1 cellular context compared by ENCODE assay signal in the genomic region with DNA sequence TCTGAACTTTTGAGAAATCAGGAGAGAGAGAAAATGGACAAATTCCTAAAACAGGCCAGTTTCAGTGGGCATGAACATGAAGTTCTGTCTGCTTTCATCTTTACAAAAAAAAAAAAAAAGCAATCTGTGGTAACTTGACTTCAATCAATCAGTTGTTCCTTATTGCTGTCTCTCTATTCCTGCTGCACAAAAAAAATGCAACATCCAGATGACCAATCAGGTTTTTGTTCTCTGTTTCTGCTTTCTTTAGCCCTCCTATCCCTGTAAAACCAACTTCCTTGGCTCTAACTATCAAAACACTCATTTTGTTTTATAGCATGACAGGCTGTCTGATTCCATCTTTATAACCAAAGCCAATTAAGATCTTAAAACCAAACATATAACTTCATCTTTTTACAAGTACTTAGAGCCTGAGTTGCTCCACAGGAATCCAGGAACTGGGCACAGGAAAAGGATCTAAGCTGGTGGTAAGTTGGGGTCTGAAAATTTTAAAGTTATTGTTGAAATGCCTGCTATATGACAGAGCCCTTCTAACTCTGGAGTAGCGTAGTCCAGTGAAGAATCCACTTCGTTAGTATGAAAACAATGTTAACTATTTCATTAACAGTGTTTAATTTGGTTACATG.
TF ChIP-seq lines count a peak whose summit lies in the region.

Gene FPR3, plus strand, starts transcription at position 293 of the 626 bp plus-strand sequence. CDS start 28,592 bp downstream, outside the sequence.

TF ChIP-seq in SK-N-SH treated with all-trans-retinoic acid at 6 μM for 48 hours, 23 proteins besides CTCF, POLR2A, EP300 and RAD21 (continued from another document):
- no peak for TF ChIP-seq ZFP3 (CRISPR knock-in tag; IDR thresholded peaks at IDR 0.05)
- no peak for TF ChIP-seq ZNF8 (CRISPR knock-in tag; IDR thresholded peaks at IDR 0.05)
- no peak for TF ChIP-seq RARB (CRISPR knock-in tag; IDR thresholded peaks at IDR 0.05)
- TF ChIP-seq CREB5 (CRISPR knock-in tag; IDR thresholded peaks at IDR 0.05; ENCODE audit: low read depth), result no peak
- TF ChIP-seq ESRRG (CRISPR knock-in tag; IDR thresholded peaks at IDR 0.05), result no peak
TF ChIP-seq in SK-N-SH treated with all-trans-retinoic acid at 6 μM for 48 hours: peak in this region for 0.
